Comparison of ENCODE assay signal across 8 cellular contexts in genomic region chr1:156103521-156103947, GRCh38.
A peak's percentile ranks its signal among the peaks of the same experiment; 100 is the strongest.
DNase-seq lines count a peak whose midpoint lies in the region; ATAC-seq and TF ChIP-seq lines count a peak whose summit lies in the region.

No MANE protein-coding gene starts in this region.

- peak overlapping the region; percentile 98 for H3K27ac Mint-ChIP-seq in central memory CD8-positive, alpha-beta T cell (ENCODE audit: low read depth)

- no peak for TF ChIP-seq CTCF in KMS-11 (conservative IDR thresholded peaks at IDR 0.05; ENCODE audit: low read depth, low read length)

- ATAC-seq in central memory CD8-positive, alpha-beta T cell (replicated peaks; ENCODE audit: extremely low read depth, poor library complexity, severe bottlenecking) = no peak
- no peak for ATAC-seq in GM19452 (IDR thresholded peaks at IDR 0.05; ENCODE audit: unreplicated experiment)

- H3K4me1 ChIP-seq in KMS-11 (ENCODE audit: low read depth, poor library complexity, severe bottlenecking) (peaks cover 56% of the 10 kb centered on the region), muscle layer of duodenum (ENCODE audit: control insufficient read depth in 1 of 2, insufficient read depth in 2 of 2, low read length in 2 of 2) (peaks cover 41 to 67% of the 10 kb centered on the region in 2 donors)

- no peaks in the 10 kb centered on the region for H4K20me1 ChIP-seq in KMS-11 (ENCODE audit: insufficient read depth)

- H3K4me2 ChIP-seq in KMS-11 = peak overlapping the region; percentile 1; the same call in 1 of the 2 replicates

- H3K36me3 ChIP-seq in KMS-11 (ENCODE audit: insufficient read depth) (no peaks in the 10 kb centered on the region), muscle layer of duodenum (ENCODE audit: control insufficient read depth in 1 of 2, insufficient read depth in 2 of 2, low read length in 2 of 2) (peaks cover 0 to 3% of the 10 kb centered on the region in 2 donors)

- H3K27me3 ChIP-seq in KMS-11 (ENCODE audit: insufficient read depth, low read depth) (no peaks in the 10 kb centered on the region), muscle layer of duodenum (ENCODE audit: low read depth, low read length) (no peaks in the 10 kb centered on the region)

- H3K9ac ChIP-seq in KMS-11 = no peak overlapping the region; the same call in 1 of the 2 replicates

- H2AFZ ChIP-seq in KMS-11 (ENCODE audit: low read depth) = no peak overlapping the region

- peaks cover 26% of the 10 kb centered on the region for H3K36me3 Mint-ChIP-seq in central memory CD8-positive, alpha-beta T cell (ENCODE audit: insufficient read depth)

- H3K9me3 Mint-ChIP-seq in central memory CD8-positive, alpha-beta T cell = no peaks in the 10 kb centered on the region

- no peaks in the 10 kb centered on the region for H3K79me2 ChIP-seq in KMS-11 (ENCODE audit: insufficient read depth, low read depth)

- peak; percentile 47 for DNase-seq in 8988T
- DNase-seq in central memory CD8-positive, alpha-beta T cell (ENCODE audit: low spot score in 2 of 2) = no peak
- no peak for DNase-seq in NAMALWA (ENCODE audit: low spot score)
- no peak for DNase-seq in NCI-H2196 treated with DMSO at 0.1 percent for 48 hours (lab: John Stamatoyannopoulos, UW; ENCODE audit: unreplicated experiment)
- DNase-seq in NCI-H82 (lab: John Stamatoyannopoulos, UW) = no peak

- H3K4me3 Mint-ChIP-seq in central memory CD8-positive, alpha-beta T cell = peak overlapping the region; percentile 68

- no peaks in the 10 kb centered on the region for H3K27me3 Mint-ChIP-seq in central memory CD8-positive, alpha-beta T cell

- peaks cover 46% of the 10 kb centered on the region for H3K4me1 Mint-ChIP-seq in central memory CD8-positive, alpha-beta T cell

- no peak overlapping the region for H3K27ac ChIP-seq in KMS-11
- H3K27ac ChIP-seq in muscle layer of duodenum (ENCODE audit: low read length) = peak overlapping the region; percentile 98

- no peak overlapping the region for H3K4me3 ChIP-seq in KMS-11 (IDR thresholded peaks at IDR 0.05; ENCODE audit: insufficient read depth, low read depth, low read length)
- H3K4me3 ChIP-seq in muscle layer of duodenum (ENCODE audit: low read depth in 1 of 2, low read length in 2 of 2) = peak overlapping the region; percentile 45 to 55

- H3K9me3 ChIP-seq in muscle layer of duodenum (ENCODE audit: control insufficient read depth in 1 of 2, low read length in 2 of 2) = no peaks in the 10 kb centered on the region
